In the genomic region with DNA sequence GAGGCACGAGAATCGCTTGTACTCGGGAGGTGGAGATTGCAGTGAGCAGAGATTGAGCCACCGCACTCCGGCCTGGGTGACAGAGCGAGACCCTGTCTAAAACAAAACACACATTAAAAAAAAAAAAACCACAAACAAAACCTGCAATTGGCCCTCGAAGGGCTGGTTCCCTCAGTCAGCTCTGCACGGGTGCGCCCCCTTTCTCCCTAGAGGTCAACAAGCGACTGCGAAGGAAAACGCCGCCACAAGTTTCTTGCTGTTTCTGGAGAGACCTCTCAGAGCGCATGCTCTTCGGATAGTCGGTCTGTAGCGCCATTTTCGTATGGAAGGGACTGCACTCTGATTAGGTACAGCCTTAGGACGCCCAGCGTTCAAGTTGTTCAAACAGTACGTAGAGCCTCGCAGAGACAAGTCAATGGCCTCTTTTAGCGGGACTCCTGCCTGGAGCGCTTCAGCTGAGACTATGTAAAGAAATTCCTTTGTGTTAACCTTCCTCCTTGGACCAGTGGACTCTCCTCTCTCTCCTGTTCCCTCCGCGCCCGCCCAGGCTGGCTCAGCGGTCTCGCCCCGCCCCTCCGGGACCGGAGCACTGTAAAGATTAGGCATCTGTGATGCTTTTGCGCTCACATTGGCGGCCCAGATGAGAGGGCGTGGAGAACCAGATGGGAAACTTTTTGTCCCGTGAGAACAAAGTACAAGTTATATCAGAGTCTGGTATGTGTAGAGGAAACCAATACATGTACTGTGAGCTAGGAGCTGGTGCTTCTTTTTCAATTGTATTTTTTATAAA, we compare ENCODE assay signal across 1 cellular context.
TF ChIP-seq lines count a peak whose summit lies in the region.

No MANE protein-coding gene starts in this region.

TF ChIP-seq in HepG2, 621 proteins besides CTCF, POLR2A, EP300 and RAD21 (continued from another document and continues in another):
- TF ChIP-seq, protein P1, sequence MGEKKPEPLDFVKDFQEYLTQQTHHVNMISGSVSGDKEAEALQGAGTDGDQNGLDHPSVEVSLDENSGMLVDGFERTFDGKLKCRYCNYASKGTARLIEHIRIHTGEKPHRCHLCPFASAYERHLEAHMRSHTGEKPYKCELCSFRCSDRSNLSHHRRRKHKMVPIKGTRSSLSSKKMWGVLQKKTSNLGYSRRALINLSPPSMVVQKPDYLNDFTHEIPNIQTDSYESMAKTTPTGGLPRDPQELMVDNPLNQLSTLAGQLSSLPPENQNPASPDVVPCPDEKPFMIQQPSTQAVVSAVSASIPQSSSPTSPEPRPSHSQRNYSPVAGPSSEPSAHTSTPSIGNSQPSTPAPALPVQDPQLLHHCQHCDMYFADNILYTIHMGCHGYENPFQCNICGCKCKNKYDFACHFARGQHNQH (CRISPR knock-in tag; IDR thresholded peaks at IDR 0.05): 0 out of 2 replicates have a peak, but pooled peaks have one; percentile 9
- TF ChIP-seq U2AF1 (optimal IDR thresholded peaks at IDR 0.05; ENCODE audit: low read depth, low read length): no peak
- no peak for TF ChIP-seq NFIB (CRISPR knock-in tag; IDR thresholded peaks at IDR 0.05; ENCODE audit: borderline replicate concordance)
- TF ChIP-seq, protein P2, sequence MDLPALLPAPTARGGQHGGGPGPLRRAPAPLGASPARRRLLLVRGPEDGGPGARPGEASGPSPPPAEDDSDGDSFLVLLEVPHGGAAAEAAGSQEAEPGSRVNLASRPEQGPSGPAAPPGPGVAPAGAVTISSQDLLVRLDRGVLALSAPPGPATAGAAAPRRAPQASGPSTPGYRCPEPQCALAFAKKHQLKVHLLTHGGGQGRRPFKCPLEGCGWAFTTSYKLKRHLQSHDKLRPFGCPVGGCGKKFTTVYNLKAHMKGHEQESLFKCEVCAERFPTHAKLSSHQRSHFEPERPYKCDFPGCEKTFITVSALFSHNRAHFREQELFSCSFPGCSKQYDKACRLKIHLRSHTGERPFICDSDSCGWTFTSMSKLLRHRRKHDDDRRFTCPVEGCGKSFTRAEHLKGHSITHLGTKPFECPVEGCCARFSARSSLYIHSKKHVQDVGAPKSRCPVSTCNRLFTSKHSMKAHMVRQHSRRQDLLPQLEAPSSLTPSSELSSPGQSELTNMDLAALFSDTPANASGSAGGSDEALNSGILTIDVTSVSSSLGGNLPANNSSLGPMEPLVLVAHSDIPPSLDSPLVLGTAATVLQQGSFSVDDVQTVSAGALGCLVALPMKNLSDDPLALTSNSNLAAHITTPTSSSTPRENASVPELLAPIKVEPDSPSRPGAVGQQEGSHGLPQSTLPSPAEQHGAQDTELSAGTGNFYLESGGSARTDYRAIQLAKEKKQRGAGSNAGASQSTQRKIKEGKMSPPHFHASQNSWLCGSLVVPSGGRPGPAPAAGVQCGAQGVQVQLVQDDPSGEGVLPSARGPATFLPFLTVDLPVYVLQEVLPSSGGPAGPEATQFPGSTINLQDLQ (CRISPR knock-in tag; IDR thresholded peaks at IDR 0.05): no peak
- TF ChIP-seq ZNF703 (CRISPR knock-in tag; IDR thresholded peaks at IDR 0.05; ENCODE audit: borderline replicate concordance): no peak
- no peak for TF ChIP-seq ZMYM3 (CRISPR knock-in tag; IDR thresholded peaks at IDR 0.05)
- no peak for TF ChIP-seq CREB1 (IDR thresholded peaks at IDR 0.05)
- TF ChIP-seq CREB1 (CRISPR knock-in tag; IDR thresholded peaks at IDR 0.05): peak; percentile 15; the same call in 1 of the 2 replicates
- TF ChIP-seq, protein P3, sequence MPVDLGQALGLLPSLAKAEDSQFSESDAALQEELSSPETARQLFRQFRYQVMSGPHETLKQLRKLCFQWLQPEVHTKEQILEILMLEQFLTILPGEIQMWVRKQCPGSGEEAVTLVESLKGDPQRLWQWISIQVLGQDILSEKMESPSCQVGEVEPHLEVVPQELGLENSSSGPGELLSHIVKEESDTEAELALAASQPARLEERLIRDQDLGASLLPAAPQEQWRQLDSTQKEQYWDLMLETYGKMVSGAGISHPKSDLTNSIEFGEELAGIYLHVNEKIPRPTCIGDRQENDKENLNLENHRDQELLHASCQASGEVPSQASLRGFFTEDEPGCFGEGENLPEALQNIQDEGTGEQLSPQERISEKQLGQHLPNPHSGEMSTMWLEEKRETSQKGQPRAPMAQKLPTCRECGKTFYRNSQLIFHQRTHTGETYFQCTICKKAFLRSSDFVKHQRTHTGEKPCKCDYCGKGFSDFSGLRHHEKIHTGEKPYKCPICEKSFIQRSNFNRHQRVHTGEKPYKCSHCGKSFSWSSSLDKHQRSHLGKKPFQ (CRISPR knock-in tag; IDR thresholded peaks at IDR 0.05; ENCODE audit: insufficient replicate concordance): no peak
- TF ChIP-seq ZNF567 (CRISPR knock-in tag; IDR thresholded peaks at IDR 0.05; ENCODE audit: borderline replicate concordance): no peak
- TF ChIP-seq, protein P4, sequence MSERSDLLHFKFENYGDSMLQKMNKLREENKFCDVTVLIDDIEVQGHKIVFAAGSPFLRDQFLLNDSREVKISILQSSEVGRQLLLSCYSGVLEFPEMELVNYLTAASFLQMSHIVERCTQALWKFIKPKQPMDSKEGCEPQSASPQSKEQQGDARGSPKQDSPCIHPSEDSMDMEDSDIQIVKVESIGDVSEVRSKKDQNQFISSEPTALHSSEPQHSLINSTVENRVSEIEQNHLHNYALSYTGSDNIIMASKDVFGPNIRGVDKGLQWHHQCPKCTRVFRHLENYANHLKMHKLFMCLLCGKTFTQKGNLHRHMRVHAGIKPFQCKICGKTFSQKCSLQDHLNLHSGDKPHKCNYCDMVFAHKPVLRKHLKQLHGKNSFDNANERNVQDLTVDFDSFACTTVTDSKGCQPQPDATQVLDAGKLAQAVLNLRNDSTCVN (CRISPR knock-in tag; IDR thresholded peaks at IDR 0.05; ENCODE audit: borderline replicate concordance): no peak; the same call in 1 of the 2 replicates
- TF ChIP-seq, protein P5, sequence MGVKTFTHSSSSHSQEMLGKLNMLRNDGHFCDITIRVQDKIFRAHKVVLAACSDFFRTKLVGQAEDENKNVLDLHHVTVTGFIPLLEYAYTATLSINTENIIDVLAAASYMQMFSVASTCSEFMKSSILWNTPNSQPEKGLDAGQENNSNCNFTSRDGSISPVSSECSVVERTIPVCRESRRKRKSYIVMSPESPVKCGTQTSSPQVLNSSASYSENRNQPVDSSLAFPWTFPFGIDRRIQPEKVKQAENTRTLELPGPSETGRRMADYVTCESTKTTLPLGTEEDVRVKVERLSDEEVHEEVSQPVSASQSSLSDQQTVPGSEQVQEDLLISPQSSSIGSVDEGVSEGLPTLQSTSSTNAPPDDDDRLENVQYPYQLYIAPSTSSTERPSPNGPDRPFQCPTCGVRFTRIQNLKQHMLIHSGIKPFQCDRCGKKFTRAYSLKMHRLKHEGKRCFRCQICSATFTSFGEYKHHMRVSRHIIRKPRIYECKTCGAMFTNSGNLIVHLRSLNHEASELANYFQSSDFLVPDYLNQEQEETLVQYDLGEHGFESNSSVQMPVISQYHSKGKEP (CRISPR knock-in tag; IDR thresholded peaks at IDR 0.05): no peak
- TF ChIP-seq MAFF (IDR thresholded peaks at IDR 0.05; ENCODE audit: low read depth, low read length): no peak
- no peak for TF ChIP-seq MEF2D (CRISPR knock-in tag; IDR thresholded peaks at IDR 0.05)
- no peak for TF ChIP-seq ZNF782 (CRISPR knock-in tag; IDR thresholded peaks at IDR 0.05; ENCODE audit: borderline replicate concordance)
- no peak for TF ChIP-seq NCOA1 (CRISPR knock-in tag; IDR thresholded peaks at IDR 0.05)
- 0 out of 2 replicates have a peak, but pooled peaks have one; percentile 16 for TF ChIP-seq ZNF256 (CRISPR knock-in tag; conservative IDR thresholded peaks at IDR 0.05)
- TF ChIP-seq, protein P6, sequence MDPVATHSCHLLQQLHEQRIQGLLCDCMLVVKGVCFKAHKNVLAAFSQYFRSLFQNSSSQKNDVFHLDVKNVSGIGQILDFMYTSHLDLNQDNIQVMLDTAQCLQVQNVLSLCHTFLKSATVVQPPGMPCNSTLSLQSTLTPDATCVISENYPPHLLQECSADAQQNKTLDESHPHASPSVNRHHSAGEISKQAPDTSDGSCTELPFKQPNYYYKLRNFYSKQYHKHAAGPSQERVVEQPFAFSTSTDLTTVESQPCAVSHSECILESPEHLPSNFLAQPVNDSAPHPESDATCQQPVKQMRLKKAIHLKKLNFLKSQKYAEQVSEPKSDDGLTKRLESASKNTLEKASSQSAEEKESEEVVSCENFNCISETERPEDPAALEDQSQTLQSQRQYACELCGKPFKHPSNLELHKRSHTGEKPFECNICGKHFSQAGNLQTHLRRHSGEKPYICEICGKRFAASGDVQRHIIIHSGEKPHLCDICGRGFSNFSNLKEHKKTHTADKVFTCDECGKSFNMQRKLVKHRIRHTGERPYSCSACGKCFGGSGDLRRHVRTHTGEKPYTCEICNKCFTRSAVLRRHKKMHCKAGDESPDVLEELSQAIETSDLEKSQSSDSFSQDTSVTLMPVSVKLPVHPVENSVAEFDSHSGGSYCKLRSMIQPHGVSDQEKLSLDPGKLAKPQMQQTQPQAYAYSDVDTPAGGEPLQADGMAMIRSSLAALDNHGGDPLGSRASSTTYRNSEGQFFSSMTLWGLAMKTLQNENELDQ (CRISPR knock-in tag; IDR thresholded peaks at IDR 0.05; ENCODE audit: borderline replicate concordance): no peak
- TF ChIP-seq ELF3 (CRISPR knock-in tag; IDR thresholded peaks at IDR 0.05): no peak
- TF ChIP-seq TOE1 (CRISPR knock-in tag; IDR thresholded peaks at IDR 0.05): no peak
- TF ChIP-seq PHB2 (IDR thresholded peaks at IDR 0.05; ENCODE audit: partially characterized antibody): no peak
- no peak for TF ChIP-seq ZNF557 (CRISPR knock-in tag; IDR thresholded peaks at IDR 0.05)
- TF ChIP-seq ZNF350 (CRISPR knock-in tag; IDR thresholded peaks at IDR 0.05; ENCODE audit: borderline replicate concordance, low read depth): peak; percentile 62
- no peak for TF ChIP-seq HNRNPL (IDR thresholded peaks at IDR 0.05; ENCODE audit: low read depth, low read length)
- TF ChIP-seq, protein P7, sequence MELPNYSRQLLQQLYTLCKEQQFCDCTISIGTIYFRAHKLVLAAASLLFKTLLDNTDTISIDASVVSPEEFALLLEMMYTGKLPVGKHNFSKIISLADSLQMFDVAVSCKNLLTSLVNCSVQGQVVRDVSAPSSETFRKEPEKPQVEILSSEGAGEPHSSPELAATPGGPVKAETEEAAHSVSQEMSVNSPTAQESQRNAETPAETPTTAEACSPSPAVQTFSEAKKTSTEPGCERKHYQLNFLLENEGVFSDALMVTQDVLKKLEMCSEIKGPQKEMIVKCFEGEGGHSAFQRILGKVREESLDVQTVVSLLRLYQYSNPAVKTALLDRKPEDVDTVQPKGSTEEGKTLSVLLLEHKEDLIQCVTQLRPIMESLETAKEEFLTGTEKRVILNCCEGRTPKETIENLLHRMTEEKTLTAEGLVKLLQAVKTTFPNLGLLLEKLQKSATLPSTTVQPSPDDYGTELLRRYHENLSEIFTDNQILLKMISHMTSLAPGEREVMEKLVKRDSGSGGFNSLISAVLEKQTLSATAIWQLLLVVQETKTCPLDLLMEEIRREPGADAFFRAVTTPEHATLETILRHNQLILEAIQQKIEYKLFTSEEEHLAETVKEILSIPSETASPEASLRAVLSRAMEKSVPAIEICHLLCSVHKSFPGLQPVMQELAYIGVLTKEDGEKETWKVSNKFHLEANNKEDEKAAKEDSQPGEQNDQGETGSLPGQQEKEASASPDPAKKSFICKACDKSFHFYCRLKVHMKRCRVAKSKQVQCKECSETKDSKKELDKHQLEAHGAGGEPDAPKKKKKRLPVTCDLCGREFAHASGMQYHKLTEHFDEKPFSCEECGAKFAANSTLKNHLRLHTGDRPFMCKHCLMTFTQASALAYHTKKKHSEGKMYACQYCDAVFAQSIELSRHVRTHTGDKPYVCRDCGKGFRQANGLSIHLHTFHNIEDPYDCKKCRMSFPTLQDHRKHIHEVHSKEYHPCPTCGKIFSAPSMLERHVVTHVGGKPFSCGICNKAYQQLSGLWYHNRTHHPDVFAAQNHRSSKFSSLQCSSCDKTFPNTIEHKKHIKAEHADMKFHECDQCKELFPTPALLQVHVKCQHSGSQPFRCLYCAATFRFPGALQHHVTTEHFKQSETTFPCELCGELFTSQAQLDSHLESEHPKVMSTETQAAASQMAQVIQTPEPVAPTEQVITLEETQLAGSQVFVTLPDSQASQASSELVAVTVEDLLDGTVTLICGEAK (IDR thresholded peaks at IDR 0.05): no peak
- TF ChIP-seq, protein P7 (CRISPR knock-in tag; IDR thresholded peaks at IDR 0.05): no peak; the same call in 1 of the 2 replicates
- TF ChIP-seq SP2 (CRISPR knock-in tag; IDR thresholded peaks at IDR 0.05): no peak
- TF ChIP-seq LCORL (IDR thresholded peaks at IDR 0.05): no peak
- no peak for TF ChIP-seq LCORL (CRISPR knock-in tag; IDR thresholded peaks at IDR 0.05)
- TF ChIP-seq, protein P8, sequence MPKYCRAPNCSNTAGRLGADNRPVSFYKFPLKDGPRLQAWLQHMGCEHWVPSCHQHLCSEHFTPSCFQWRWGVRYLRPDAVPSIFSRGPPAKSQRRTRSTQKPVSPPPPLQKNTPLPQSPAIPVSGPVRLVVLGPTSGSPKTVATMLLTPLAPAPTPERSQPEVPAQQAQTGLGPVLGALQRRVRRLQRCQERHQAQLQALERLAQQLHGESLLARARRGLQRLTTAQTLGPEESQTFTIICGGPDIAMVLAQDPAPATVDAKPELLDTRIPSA (CRISPR knock-in tag; IDR thresholded peaks at IDR 0.05; ENCODE audit: borderline replicate concordance): no peak
- no peak for TF ChIP-seq ZNF550 (CRISPR knock-in tag; IDR thresholded peaks at IDR 0.05; ENCODE audit: borderline replicate concordance)
- TF ChIP-seq SKI (IDR thresholded peaks at IDR 0.05; ENCODE audit: partially characterized antibody): no peak
- TF ChIP-seq SMC3 (IDR thresholded peaks at IDR 0.05; ENCODE audit: low read length): no peak
- no peak for TF ChIP-seq SYNCRIP (IDR thresholded peaks at IDR 0.05; ENCODE audit: insufficient read depth, low read depth, low read length)
- no peak for TF ChIP-seq EED (CRISPR knock-in tag; IDR thresholded peaks at IDR 0.05)
- peak; percentile 81 for TF ChIP-seq YY1 (IDR thresholded peaks at IDR 0.05; ENCODE audit: insufficient read depth, insufficient replicate concordance, low read depth, low read length)
- no peak for TF ChIP-seq NFKB2 (CRISPR knock-in tag; IDR thresholded peaks at IDR 0.05; ENCODE audit: borderline replicate concordance)
